In the genomic region with DNA sequence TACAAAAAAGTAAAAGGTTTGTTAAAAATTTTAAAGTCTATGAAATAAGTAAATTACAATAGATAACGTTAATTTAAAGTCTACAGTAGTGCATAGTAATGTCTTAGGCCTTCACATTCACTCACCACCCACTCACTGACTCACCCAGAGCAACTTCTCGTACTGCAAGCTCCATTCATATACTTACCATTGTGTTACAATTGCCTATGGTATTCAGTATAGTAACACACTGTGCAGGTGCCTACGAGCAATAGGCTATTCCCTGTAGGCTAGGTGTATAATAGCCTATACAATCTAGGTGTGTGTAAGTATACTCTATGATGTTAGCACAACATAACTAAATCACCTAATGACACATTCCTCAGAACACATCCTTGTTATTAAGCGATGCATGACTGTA, we compare ENCODE assay signal across 24 cellular contexts.
"Had no signal": no experiment of that assay in that cellular context is flagged by ENCODE, and none has a peak within 500 bp of the region (broad histone marks: within the 10 kb centered on the region; RNA-seq: fewer than 3 reads in every experiment).

No MANE protein-coding gene starts in this region.

- H3K4me2 ChIP-seq: smooth muscle cell had no signal

- H3K27me3 ChIP-seq: ascending aorta, cardiac muscle cell, esophagus squamous epithelium, heart right ventricle, transverse colon had no signal

- H3K4me1 ChIP-seq: ascending aorta, esophagus squamous epithelium, heart right ventricle, lower lobe of right lung, transverse colon had no signal

- H3K27ac ChIP-seq: ascending aorta, cardiac muscle cell, esophagus squamous epithelium, heart right ventricle, lower lobe of right lung, transverse colon had no signal

- H3K27me3 Mint-ChIP-seq: naive B cell; stimulated activated naive B cell treated with anti-CD40 and anti-IgM and Interleukin-4, amounts not matched to agents 10 μg/mL and 1 μg/mL and 100 μg/mL, for 72 hours had no signal

- FAIRE-seq: kidney, TTC549, urothelium cell line had no signal

- H3K36me3 ChIP-seq: ascending aorta, cardiac muscle cell, esophagus squamous epithelium, heart right ventricle, lower lobe of right lung, transverse colon had no signal

- H3K9me3 Mint-ChIP-seq: neural crest cell had no signal

- H3K4me3 Mint-ChIP-seq: activated CD8-positive, alpha-beta T cell treated with anti-CD3 and anti-CD28 coated beads, Interleukin-2, amount 10 ng/mL, durations not matched to agents 7 days and 5 days; naive B cell; neural crest cell; stimulated activated naive B cell treated with anti-CD40 and anti-IgM and Interleukin-4, amounts not matched to agents 10 μg/mL and 1 μg/mL and 100 μg/mL, for 72 hours had no signal

- H3K27ac Mint-ChIP-seq: activated CD8-positive, alpha-beta T cell treated with anti-CD3 and anti-CD28 coated beads, Interleukin-2, amount 10 ng/mL, durations not matched to agents 7 days and 5 days; activated naive CD4-positive, alpha-beta T cell treated with anti-CD3 and anti-CD28 coated beads, Interleukin-2, amount 50 U/mL, for 72 hours; naive B cell; stimulated activated naive B cell treated with anti-CD40 and anti-IgM and Interleukin-4, amounts not matched to agents 10 μg/mL and 1 μg/mL and 100 μg/mL, for 72 hours had no signal

- H3K4me1 Mint-ChIP-seq: naive B cell; neural crest cell; stimulated activated naive B cell treated with anti-CD40 and anti-IgM and Interleukin-4, amounts not matched to agents 10 μg/mL and 1 μg/mL and 100 μg/mL, for 72 hours had no signal

- H3K9me3 ChIP-seq: ascending aorta, esophagus squamous epithelium, heart right ventricle, lower lobe of right lung, transverse colon had no signal

- ATAC-seq: activated CD8-positive, alpha-beta T cell treated with anti-CD3 and anti-CD28 coated beads, Interleukin-2, amount 10 ng/mL, durations not matched to agents 7 days and 5 days; activated naive CD4-positive, alpha-beta T cell treated with anti-CD3 and anti-CD28 coated beads, Interleukin-2, amount 50 U/mL, for 72 hours; heart right ventricle; left lobe of liver; lower lobe of right lung; sciatic nerve; stimulated activated naive B cell treated with anti-CD40 and anti-IgM and Interleukin-4, amounts not matched to agents 10 μg/mL and 1 μg/mL and 100 μg/mL, for 72 hours had no signal

- H3K36me3 Mint-ChIP-seq: activated naive CD4-positive, alpha-beta T cell treated with anti-CD3 and anti-CD28 coated beads, Interleukin-2, amount 50 U/mL, for 72 hours; naive B cell; stimulated activated naive B cell treated with anti-CD40 and anti-IgM and Interleukin-4, amounts not matched to agents 10 μg/mL and 1 μg/mL and 100 μg/mL, for 72 hours had no signal

- H3K4me3 ChIP-seq: ascending aorta, cardiac muscle cell, esophagus squamous epithelium, heart right ventricle, lower lobe of right lung, smooth muscle cell, transverse colon had no signal

- DNase-seq: activated CD4-positive, alpha-beta T cell treated with anti-CD3 and anti-CD28 coated beads for 1 hour; activated CD4-positive, alpha-beta T cell treated with anti-CD3 and anti-CD28 coated beads, Interleukin-2, amount 50 U/mL, for 1 hour; activated CD8-positive, alpha-beta T cell treated with anti-CD3 and anti-CD28 coated beads, Interleukin-2, amount 10 ng/mL, durations not matched to agents 7 days and 5 days; effector CD4-positive, alpha-beta T cell; esophagus squamous epithelium; heart right ventricle; kidney; lower lobe of right lung; naive B cell; stimulated activated CD4-positive, alpha-beta T cell treated with anti-CD3 and anti-CD28 coated beads, Interleukin-15, amount 100 ng/mL, for 24 hours; stimulated activated CD4-positive, alpha-beta T cell treated with anti-CD3 and anti-CD28 coated beads, Interleukin-2, amount 100 ng/mL, for 48 hours; stimulated activated CD8-positive, alpha-beta memory T cell treated with anti-CD3 and anti-CD28 coated beads, Interleukin-4, amount 100 ng/mL, for 48 hours; stimulated activated naive B cell treated with anti-CD40 and anti-IgM and Interleukin-4, amounts not matched to agents 10 μg/mL and 1 μg/mL and 100 μg/mL, for 72 hours; T-helper 1 cell; transverse colon had no signal
